Comparison of ENCODE assay signal across 17 cellular contexts in the genomic region with DNA sequence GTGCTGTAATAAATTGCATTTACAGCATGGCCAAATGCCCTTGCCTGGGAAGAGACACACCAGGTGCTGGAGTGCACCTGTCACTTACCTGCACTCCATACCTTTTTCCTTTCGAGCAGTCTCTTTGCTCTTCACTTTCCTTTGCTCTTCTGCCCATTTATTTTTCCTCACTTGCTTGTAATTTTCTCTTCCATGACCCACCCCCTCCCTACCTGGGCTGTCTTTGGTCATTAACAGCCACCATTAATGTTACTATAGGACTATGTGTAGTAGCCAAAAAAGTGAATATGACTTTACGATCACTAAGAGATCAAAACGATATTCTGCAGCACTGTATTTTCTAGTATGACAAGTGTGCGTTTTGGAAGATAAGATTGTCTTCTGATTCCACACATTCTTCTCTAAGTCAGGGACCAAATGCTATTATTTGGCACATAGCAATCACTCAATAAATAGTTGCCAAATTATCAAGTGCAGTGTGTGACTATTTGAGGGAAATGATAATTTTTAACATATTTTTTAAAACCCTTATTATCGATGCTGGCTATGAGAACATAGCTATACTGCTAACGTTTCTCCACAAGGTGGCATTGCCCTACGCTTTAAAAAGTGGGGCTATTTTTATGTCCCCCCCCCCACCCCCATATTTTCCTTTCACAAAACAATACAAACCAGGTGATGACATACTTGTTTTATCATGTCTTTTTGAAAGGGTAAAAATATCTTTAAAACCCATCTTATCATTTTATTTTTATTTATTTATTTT.
DNase-seq lines count a peak whose midpoint lies in the region; ATAC-seq and TF ChIP-seq lines count a peak whose summit lies in the region.
"Had no signal": no experiment of that assay in that cellular context is flagged by ENCODE, and none has a peak within 500 bp of the region (broad histone marks: within the 10 kb centered on the region; RNA-seq: fewer than 3 reads in every experiment).

No MANE protein-coding gene starts in this region.

- no peak overlapping the region for H3K4me2 ChIP-seq in Loucy (ENCODE audit: low read depth, low read length, poor library complexity, severe bottlenecking)

- H3K4me1 Mint-ChIP-seq in activated CD8-positive, alpha-beta memory T cell treated with anti-CD3 and anti-CD28 coated beads, Interleukin-2, amount 10 ng/mL, durations not matched to agents 7 days and 5 days, result peaks cover 10% of the 10 kb centered on the region
- H3K4me1 Mint-ChIP-seq in MCF 10A (ENCODE audit: insufficient read depth, unreplicated experiment), result no peaks in the 10 kb centered on the region

- H3K9ac ChIP-seq in Loucy (ENCODE audit: low read depth, low read length, poor library complexity, severe bottlenecking), result no peak overlapping the region

- peaks cover 11% of the 10 kb centered on the region; the same call in 1 of the 2 replicates for H3K36me3 ChIP-seq in Loucy (ENCODE audit: insufficient read depth, low read length)

- H3K27me3 Mint-ChIP-seq in activated CD8-positive, alpha-beta memory T cell treated with anti-CD3 and anti-CD28 coated beads, Interleukin-2, amount 10 ng/mL, durations not matched to agents 7 days and 5 days, result no peaks in the 10 kb centered on the region
- H3K27me3 Mint-ChIP-seq in MCF 10A (ENCODE audit: insufficient read depth, unreplicated experiment), result no peaks in the 10 kb centered on the region
- H3K27me3 Mint-ChIP-seq: activated CD4-positive, alpha-beta memory T cell treated with anti-CD3 and anti-CD28 coated beads for 36 hours; progenitor cell of endocrine pancreas; stimulated activated naive CD8-positive, alpha-beta T cell treated with anti-CD3 and anti-CD28 coated beads, Interleukin-15, Interleukin-2, amounts not matched to agents 100 ng/mL and 50 ng/mL, for 24 hours had no signal

- H3K36me3 Mint-ChIP-seq in activated CD8-positive, alpha-beta memory T cell treated with anti-CD3 and anti-CD28 coated beads, Interleukin-2, amount 10 ng/mL, durations not matched to agents 7 days and 5 days, result peaks cover 7% of the 10 kb centered on the region
- peaks cover 85% of the 10 kb centered on the region for H3K36me3 Mint-ChIP-seq in MCF 10A (ENCODE audit: insufficient read depth, unreplicated experiment)

- intact Hi-C loops in MCF 10A (cut with micrococcal nuclease), result loop anchor here (2.0 to 10.0 kb wide), 3 partner anchors 189 to 333 kb away; no protein-coding TSS in a partner anchor

- H3K27ac ChIP-seq in epithelial cell of prostate, result peak overlapping the region; percentile 40
- H3K27ac ChIP-seq: SK-N-MC had no signal

- POLR2A ChIA-PET in MCF 10A (lab: Yijun Ruan, JAX), result interaction anchor here (0.6 to 1.1 kb wide), 2 partner anchors 267 to 293 kb away, joined by 3 read pairs; no protein-coding TSS in a partner anchor

- H3K27ac Mint-ChIP-seq in activated CD8-positive, alpha-beta memory T cell treated with anti-CD3 and anti-CD28 coated beads, Interleukin-2, amount 10 ng/mL, durations not matched to agents 7 days and 5 days, result peak overlapping the region; percentile 9
- H3K27ac Mint-ChIP-seq in MCF 10A (ENCODE audit: low read depth, unreplicated experiment), result no peak overlapping the region
- H3K27ac Mint-ChIP-seq: activated CD4-positive, alpha-beta memory T cell treated with anti-CD3 and anti-CD28 coated beads for 36 hours; progenitor cell of endocrine pancreas; stimulated activated naive CD8-positive, alpha-beta T cell treated with anti-CD3 and anti-CD28 coated beads, Interleukin-15, Interleukin-2, amounts not matched to agents 100 ng/mL and 50 ng/mL, for 24 hours had no signal

- no peak for ATAC-seq in activated CD8-positive, alpha-beta memory T cell treated with anti-CD3 and anti-CD28 coated beads, Interleukin-2, amount 10 ng/mL, durations not matched to agents 7 days and 5 days
- ATAC-seq: mucosa of descending colon had no signal

- H3K4me1 ChIP-seq in Loucy (ENCODE audit: insufficient read depth, low read length, poor library complexity, severe bottlenecking), result no peaks in the 10 kb centered on the region
- H3K4me1 ChIP-seq: Caco-2 had no signal

- no peaks in the 10 kb centered on the region for H3F3A ChIP-seq in Loucy (ENCODE audit: low read depth)

- no TSS peak for BruUV-seq in MCF 10A (replicated peaks; lab: Mats Ljungman, UMichigan)

- DNase-seq in activated CD8-positive, alpha-beta memory T cell treated with anti-CD3 and anti-CD28 coated beads, Interleukin-2, amount 10 ng/mL, durations not matched to agents 7 days and 5 days, result no peak
- no peak for DNase-seq in activated CD8-positive, alpha-beta memory T cell treated with anti-CD3 and anti-CD28 coated beads for 24 hours
- DNase-seq in epithelial cell of prostate (ENCODE audit: low read depth, low spot score), result no peak
- no peak for DNase-seq in retinal pigment epithelial cell (ENCODE audit: low read depth)
- no peak for DNase-seq in activated effector memory CD4-positive, alpha-beta T cell treated with anti-CD3 and anti-CD28 coated beads, Interleukin-2, amount 50 U/mL, for 16 hours
- no peak for DNase-seq in activated gamma-delta T cell (lab: John Stamatoyannopoulos, UW)
- DNase-seq in MCF 10A (ENCODE audit: unreplicated experiment), result no peak
- DNase-seq: activated CD4-positive, alpha-beta memory T cell treated with anti-CD3 and anti-CD28 coated beads for 36 hours; Caco-2; GF-D8; KBM-7; mucosa of descending colon; NCI-H226 had no signal

- H2AFZ ChIP-seq in Loucy (ENCODE audit: low read length), result no peak overlapping the region

- CTCF ChIA-PET in activated CD8-positive, alpha-beta memory T cell treated with anti-CD3 and anti-CD28 coated beads, Interleukin-2, amount 10 ng/mL, durations not matched to agents 7 days and 5 days (lab: Charles Lee), result interaction anchor here (0.6 to 2.9 kb wide), 7 partner anchors 17 to 335 kb away, joined by 3 to 21 read pairs (median 10); no protein-coding TSS in a partner anchor
- CTCF ChIA-PET in MCF 10A (lab: Yijun Ruan, JAX), result interaction anchor here (0.6 to 3.7 kb wide), 11 partner anchors 14 to 676 kb away, joined by 3 to 29 read pairs (median 4); no protein-coding TSS in a partner anchor

- H3K4me3 Mint-ChIP-seq in activated CD8-positive, alpha-beta memory T cell treated with anti-CD3 and anti-CD28 coated beads, Interleukin-2, amount 10 ng/mL, durations not matched to agents 7 days and 5 days, result no peak overlapping the region
- H3K4me3 Mint-ChIP-seq in MCF 10A (ENCODE audit: unreplicated experiment), result no peak overlapping the region
- H3K4me3 Mint-ChIP-seq: activated CD4-positive, alpha-beta memory T cell treated with anti-CD3 and anti-CD28 coated beads for 36 hours; stimulated activated naive CD8-positive, alpha-beta T cell treated with anti-CD3 and anti-CD28 coated beads, Interleukin-15, Interleukin-2, amounts not matched to agents 100 ng/mL and 50 ng/mL, for 24 hours had no signal

- H3K79me2 ChIP-seq in Loucy (ENCODE audit: insufficient read depth, low read length), result no peaks in the 10 kb centered on the region

- H3K9me2 ChIP-seq in Loucy (replicated peaks; ENCODE audit: low read depth, low read length), result no peaks in the 10 kb centered on the region

- H3K9me3 Mint-ChIP-seq in activated CD8-positive, alpha-beta memory T cell treated with anti-CD3 and anti-CD28 coated beads, Interleukin-2, amount 10 ng/mL, durations not matched to agents 7 days and 5 days (ENCODE audit: low read depth), result no peaks in the 10 kb centered on the region
- no peaks in the 10 kb centered on the region for H3K9me3 Mint-ChIP-seq in MCF 10A (ENCODE audit: unreplicated experiment)
- H3K9me3 Mint-ChIP-seq: activated CD4-positive, alpha-beta memory T cell treated with anti-CD3 and anti-CD28 coated beads for 36 hours; stimulated activated naive CD8-positive, alpha-beta T cell treated with anti-CD3 and anti-CD28 coated beads, Interleukin-15, Interleukin-2, amounts not matched to agents 100 ng/mL and 50 ng/mL, for 24 hours had no signal

- H4K20me1 ChIP-seq in Loucy (ENCODE audit: insufficient read depth, low read length, poor library complexity, severe bottlenecking), result no peaks in the 10 kb centered on the region

- no peak overlapping the region for H3K4me3 ChIP-seq in Loucy (ENCODE audit: low read length, poor library complexity, severe bottlenecking)
- no peak overlapping the region for H3K4me3 ChIP-seq in retinal pigment epithelial cell (ENCODE audit: low read length)
- H3K4me3 ChIP-seq: mucosa of descending colon, SK-N-MC had no signal

- H3K9me3 ChIP-seq in Loucy (ENCODE audit: insufficient read depth, low read depth, low read length), result no peaks in the 10 kb centered on the region
- H3K9me3 ChIP-seq: Caco-2, mucosa of descending colon had no signal

- H3K27me3 ChIP-seq in Loucy (ENCODE audit: insufficient read depth, low read length, poor library complexity, severe bottlenecking), result no peaks in the 10 kb centered on the region

- peak; percentile 46 for TF ChIP-seq CTCF in Loucy (conservative IDR thresholded peaks at IDR 0.05; ENCODE audit: low read length)
- TF ChIP-seq CTCF in retinal pigment epithelial cell (conservative IDR thresholded peaks at IDR 0.05; ENCODE audit: low read depth, low read length), result peak; percentile 35
- TF ChIP-seq CTCF in MCF 10A (IDR thresholded peaks at IDR 0.05; ENCODE audit: unreplicated experiment), result no peak
